ENCODE assay signal across 16 cellular contexts in the genomic region with DNA sequence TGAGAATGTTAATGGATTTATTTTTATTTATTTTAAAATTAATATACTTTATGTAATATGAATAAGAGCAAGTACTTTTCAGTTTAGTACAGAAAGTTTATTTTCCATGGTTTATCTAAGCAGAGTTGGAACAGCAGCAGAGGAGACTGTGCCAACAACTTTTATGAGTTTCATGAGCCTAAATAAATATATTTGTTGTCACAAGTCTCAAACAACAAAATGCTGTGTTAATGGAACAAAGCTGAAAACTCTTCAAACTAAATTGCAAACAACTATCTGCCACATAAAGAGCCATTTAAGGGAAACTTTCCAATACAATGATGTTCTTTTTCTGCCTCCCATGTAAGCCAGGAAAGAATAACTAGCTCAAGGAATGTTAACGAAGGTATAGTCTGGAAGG.
DNase-seq lines count a peak whose midpoint lies in the region; ATAC-seq and TF ChIP-seq lines count a peak whose summit lies in the region.
"Had no signal": no experiment of that assay in that cellular context is flagged by ENCODE, and none has a peak within 500 bp of the region (broad histone marks: within the 10 kb centered on the region; RNA-seq: fewer than 3 reads in every experiment).

No MANE protein-coding gene starts in this region.

- H3K36me3 Mint-ChIP-seq in activated T-helper 1 cell treated with anti-CD3 and anti-CD28 coated beads, Interleukin-12 subunit alpha, Interleukin-12 subunit beta, Interleukin-2, Interleukin-4 antibody, amounts not matched to agents 30 ng/mL and 10 ng/mL and 1 ng/mL, durations not matched to agents 14 hours and 24 hours and 36 hours (ENCODE audit: low read depth), result no peaks in the 10 kb centered on the region

- H2BK12ac ChIP-seq in mesenchymal stem cell (ENCODE audit: low read length in 2 of 2), result no peak overlapping the region

- no peak overlapping the region for H4K91ac ChIP-seq in mesenchymal stem cell (ENCODE audit: low read length)

- no peak overlapping the region for H2AFZ ChIP-seq in mesenchymal stem cell (ENCODE audit: low read depth, low read length)

- H2BK15ac ChIP-seq in mesenchymal stem cell (ENCODE audit: low read depth, poor library complexity, severe bottlenecking), result no peak overlapping the region

- ATAC-seq in HG02938 (IDR thresholded peaks at IDR 0.05; ENCODE audit: unreplicated experiment), result no peak
- ATAC-seq: HepG2 had no signal

- H3K4ac ChIP-seq in mesenchymal stem cell (ENCODE audit: low read depth in 1 of 2, low read length in 2 of 2), result no peak overlapping the region

- DNase-seq in SK-MEL-5 (ENCODE audit: low read depth, low spot score) (peak; percentile 37), fibroblast of villous mesenchyme (ENCODE audit: low read depth) (peak; percentile 17), pons (ENCODE audit: low spot score) (peak; percentile 1), mesenchymal stem cell (no peak)
- DNase-seq in activated T-helper 1 cell treated with anti-CD3 and anti-CD28 coated beads, Interleukin-12 subunit alpha, Interleukin-12 subunit beta, Interleukin-2, Interleukin-4 antibody, amounts not matched to agents 30 ng/mL and 10 ng/mL and 1 ng/mL, durations not matched to agents 14 hours and 24 hours and 36 hours (ENCODE audit: low spot score), result no peak
- DNase-seq: ACHN; C1 segment of cervical spinal cord; Calu3; CD4-positive, alpha-beta T cell; DMS 273 treated with DMSO at 0.1 percent for 48 hours; GOT3; H9 had no signal

- no peaks in the 10 kb centered on the region for H3K4me1 ChIP-seq in mesenchymal stem cell (ENCODE audit: control insufficient read depth, insufficient read depth, low read depth, low read length)

- H3K27ac ChIP-seq in 22Rv1 (peak overlapping the region; percentile 68), mesenchymal stem cell (ENCODE audit: low read length, poor library complexity, severe bottlenecking) (no peak overlapping the region)

- no peak overlapping the region for H3K23ac ChIP-seq in mesenchymal stem cell (ENCODE audit: low read length in 2 of 2)

- H3K4me1 Mint-ChIP-seq in activated T-helper 1 cell treated with anti-CD3 and anti-CD28 coated beads, Interleukin-12 subunit alpha, Interleukin-12 subunit beta, Interleukin-2, Interleukin-4 antibody, amounts not matched to agents 30 ng/mL and 10 ng/mL and 1 ng/mL, durations not matched to agents 14 hours and 24 hours and 36 hours (ENCODE audit: low read depth), result no peaks in the 10 kb centered on the region
- H3K4me1 Mint-ChIP-seq: B cell had no signal

- TF ChIP-seq CTCF in 22Rv1 (IDR thresholded peaks at IDR 0.05) (no peak), fibroblast of villous mesenchyme (IDR thresholded peaks at IDR 0.05; ENCODE audit: insufficient read depth, low read depth, low read length) (no peak)

- no peak overlapping the region for H3K9ac ChIP-seq in mesenchymal stem cell (ENCODE audit: low read length)

- no peak overlapping the region for H2BK120ac ChIP-seq in mesenchymal stem cell (ENCODE audit: low read depth, low read length)

- peaks cover 0 to 14% of the 10 kb centered on the region in 2 experiments for H3K36me3 ChIP-seq in mesenchymal stem cell (ENCODE audit: control insufficient read depth in 1 of 2, insufficient read depth in 2 of 2, low read depth in 1 of 2, low read length in 2 of 2)

- H3K9me3 ChIP-seq in mesenchymal stem cell (ENCODE audit: control insufficient read depth, low read length), result no peaks in the 10 kb centered on the region

- intact Hi-C loops in activated T-helper 1 cell treated with anti-CD3 and anti-CD28 coated beads, Interleukin-12 subunit alpha, Interleukin-12 subunit beta, Interleukin-2, Interleukin-4 antibody, amounts not matched to agents 30 ng/mL and 10 ng/mL and 1 ng/mL, durations not matched to agents 14 hours and 24 hours and 36 hours (cut with micrococcal nuclease), result no loop called here

- H3K4me3 ChIP-seq in fibroblast of villous mesenchyme (ENCODE audit: low read depth, low read length) (no peak overlapping the region), mesenchymal stem cell (ENCODE audit: insufficient read depth in 1 of 2, low read depth in 1 of 2, low read length in 2 of 2) (no peak overlapping the region)

- no peak overlapping the region for H2AK5ac ChIP-seq in mesenchymal stem cell (ENCODE audit: low read length, severe bottlenecking)

- no peaks in the 10 kb centered on the region for H3K79me1 ChIP-seq in mesenchymal stem cell (replicated peaks; ENCODE audit: low read length, poor library complexity, severe bottlenecking)

- H3K27me3 ChIP-seq in mesenchymal stem cell (ENCODE audit: control insufficient read depth in 1 of 2, insufficient read depth in 1 of 2, low read length in 2 of 2), result no peaks in the 10 kb centered on the region

- H3K14ac ChIP-seq in mesenchymal stem cell (ENCODE audit: low read length in 2 of 2), result no peak overlapping the region

- H3K4me3 Mint-ChIP-seq in activated T-helper 1 cell treated with anti-CD3 and anti-CD28 coated beads, Interleukin-12 subunit alpha, Interleukin-12 subunit beta, Interleukin-2, Interleukin-4 antibody, amounts not matched to agents 30 ng/mL and 10 ng/mL and 1 ng/mL, durations not matched to agents 14 hours and 24 hours and 36 hours, result no peak overlapping the region
- H3K4me3 Mint-ChIP-seq: B cell; CD4-positive, alpha-beta T cell; H9 had no signal

- H3K4me2 ChIP-seq in mesenchymal stem cell (ENCODE audit: low read length, poor library complexity, severe bottlenecking), result no peak overlapping the region

- peaks cover 2% of the 10 kb centered on the region for H3K9me3 Mint-ChIP-seq in activated T-helper 1 cell treated with anti-CD3 and anti-CD28 coated beads, Interleukin-12 subunit alpha, Interleukin-12 subunit beta, Interleukin-2, Interleukin-4 antibody, amounts not matched to agents 30 ng/mL and 10 ng/mL and 1 ng/mL, durations not matched to agents 14 hours and 24 hours and 36 hours

- no peak overlapping the region for H3K18ac ChIP-seq in mesenchymal stem cell (ENCODE audit: low read depth in 1 of 2, low read length in 2 of 2)

- no peak overlapping the region for H3K27ac Mint-ChIP-seq in activated T-helper 1 cell treated with anti-CD3 and anti-CD28 coated beads, Interleukin-12 subunit alpha, Interleukin-12 subunit beta, Interleukin-2, Interleukin-4 antibody, amounts not matched to agents 30 ng/mL and 10 ng/mL and 1 ng/mL, durations not matched to agents 14 hours and 24 hours and 36 hours
- H3K27ac Mint-ChIP-seq: B cell; CD4-positive, alpha-beta T cell; H9 had no signal

- in situ Hi-C loops in SK-MEL-5 (cut with HindIII; ENCODE audit: low pct_unique_long_range_greater_than_20kb, low sequenced_read_pairs), result no loop called here

- 100% methylated on average over 1 of the region's 1 CpG for whole genome bisulfite sequencing in mesenchymal stem cell

- no peak overlapping the region for H4K8ac ChIP-seq in mesenchymal stem cell (ENCODE audit: low read length)

- H3K27me3 Mint-ChIP-seq in activated T-helper 1 cell treated with anti-CD3 and anti-CD28 coated beads, Interleukin-12 subunit alpha, Interleukin-12 subunit beta, Interleukin-2, Interleukin-4 antibody, amounts not matched to agents 30 ng/mL and 10 ng/mL and 1 ng/mL, durations not matched to agents 14 hours and 24 hours and 36 hours (ENCODE audit: insufficient read depth), result no peaks in the 10 kb centered on the region
- H3K27me3 Mint-ChIP-seq: B cell; CD4-positive, alpha-beta T cell had no signal

- no peak overlapping the region for H2BK5ac ChIP-seq in mesenchymal stem cell (ENCODE audit: low read depth, low read length, poor library complexity, severe bottlenecking)

Comparison
In these comparisons a context has a peak if more than half of its experiments do, and no peak if none do; other contexts are left out.
1. DNase-seq: peak in SK-MEL-5 (single experiment), fibroblast of villous mesenchyme (single experiment) and pons (single experiment); none in activated T-helper 1 cell treated with anti-CD3 and anti-CD28 coated beads, Interleukin-12 subunit alpha, Interleukin-12 subunit beta, Interleukin-2, Interleukin-4 antibody, amounts not matched to agents 30 ng/mL and 10 ng/mL and 1 ng/mL, durations not matched to agents 14 hours and 24 hours and 36 hours (single experiment) and mesenchymal stem cell (single experiment).